Comparison of ENCODE assay signal across 1 cellular context in the genomic region with DNA sequence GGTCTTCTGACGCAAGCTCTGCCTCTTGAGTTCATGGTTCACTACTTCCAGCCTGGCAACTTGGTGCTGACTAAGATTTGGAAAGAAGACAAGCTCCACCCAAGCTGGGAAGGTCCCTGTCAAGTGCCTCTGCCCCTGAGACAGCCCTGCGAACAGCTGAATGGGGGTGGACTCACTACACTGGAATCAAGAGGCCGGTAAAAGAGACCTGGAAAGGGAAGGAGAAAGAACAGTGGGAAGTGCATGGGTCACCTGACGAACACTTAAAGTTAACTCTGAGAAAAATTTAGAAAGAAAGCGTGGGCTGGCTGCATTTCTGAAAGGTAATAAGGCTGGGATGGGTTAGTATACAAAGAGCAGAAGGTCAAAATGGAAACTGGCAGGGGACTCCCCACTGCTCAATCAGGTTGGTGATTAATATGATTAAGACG.
A peak's percentile ranks its signal among the peaks of the same experiment; 100 is the strongest.
TF ChIP-seq lines count a peak whose summit lies in the region.

No MANE protein-coding gene starts in this region.

TF ChIP-seq in GM12878, 131 proteins besides CTCF, POLR2A, EP300 and RAD21 (continued from another document):
- 0 out of 2 replicates have a peak, but pooled peaks have one; percentile 61 for TF ChIP-seq ATF2 (IDR thresholded peaks at IDR 0.05; ENCODE audit: low read length)
- 0 out of 2 replicates have a peak, but pooled peaks have one; percentile 13 for TF ChIP-seq BCL11A (IDR thresholded peaks at IDR 0.05; ENCODE audit: low read depth, low read length)
- TF ChIP-seq KAT2A (conservative IDR thresholded peaks at IDR 0.05; ENCODE audit: control insufficient read depth, low read depth, low read length): no peak
- TF ChIP-seq NFIC (IDR thresholded peaks at IDR 0.05; ENCODE audit: low read depth, low read length): peak; percentile 71
- TF ChIP-seq NBN (IDR thresholded peaks at IDR 0.05): peak; percentile 55; the same call in 1 of the 2 replicates
- peak; percentile 78 for TF ChIP-seq CREM (IDR thresholded peaks at IDR 0.05; ENCODE audit: low read depth)
- 0 out of 2 replicates have a peak, but pooled peaks have one; percentile 49 for TF ChIP-seq TCF12 (IDR thresholded peaks at IDR 0.05; ENCODE audit: low read depth, low read length)
- TF ChIP-seq YBX1 (IDR thresholded peaks at IDR 0.05): no peak
- no peak for TF ChIP-seq KLF5 (IDR thresholded peaks at IDR 0.05; ENCODE audit: partially characterized antibody)
- peak; percentile 91 for TF ChIP-seq EED (IDR thresholded peaks at IDR 0.05; ENCODE audit: low read depth)
- TF ChIP-seq, protein P1, sequence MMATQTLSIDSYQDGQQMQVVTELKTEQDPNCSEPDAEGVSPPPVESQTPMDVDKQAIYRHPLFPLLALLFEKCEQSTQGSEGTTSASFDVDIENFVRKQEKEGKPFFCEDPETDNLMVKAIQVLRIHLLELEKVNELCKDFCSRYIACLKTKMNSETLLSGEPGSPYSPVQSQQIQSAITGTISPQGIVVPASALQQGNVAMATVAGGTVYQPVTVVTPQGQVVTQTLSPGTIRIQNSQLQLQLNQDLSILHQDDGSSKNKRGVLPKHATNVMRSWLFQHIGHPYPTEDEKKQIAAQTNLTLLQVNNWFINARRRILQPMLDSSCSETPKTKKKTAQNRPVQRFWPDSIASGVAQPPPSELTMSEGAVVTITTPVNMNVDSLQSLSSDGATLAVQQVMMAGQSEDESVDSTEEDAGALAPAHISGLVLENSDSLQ (IDR thresholded peaks at IDR 0.05): peak; percentile 41; the same call in 1 of the 2 replicates
- TF ChIP-seq, protein P2, sequence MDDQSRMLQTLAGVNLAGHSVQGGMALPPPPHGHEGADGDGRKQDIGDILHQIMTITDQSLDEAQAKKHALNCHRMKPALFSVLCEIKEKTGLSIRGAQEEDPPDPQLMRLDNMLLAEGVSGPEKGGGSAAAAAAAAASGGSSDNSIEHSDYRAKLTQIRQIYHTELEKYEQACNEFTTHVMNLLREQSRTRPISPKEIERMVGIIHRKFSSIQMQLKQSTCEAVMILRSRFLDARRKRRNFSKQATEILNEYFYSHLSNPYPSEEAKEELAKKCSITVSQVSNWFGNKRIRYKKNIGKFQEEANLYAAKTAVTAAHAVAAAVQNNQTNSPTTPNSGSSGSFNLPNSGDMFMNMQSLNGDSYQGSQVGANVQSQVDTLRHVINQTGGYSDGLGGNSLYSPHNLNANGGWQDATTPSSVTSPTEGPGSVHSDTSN (IDR thresholded peaks at IDR 0.05; ENCODE audit: insufficient replicate concordance, low read depth, low read length): peak; percentile 35
- TF ChIP-seq MEF2B (IDR thresholded peaks at IDR 0.05; ENCODE audit: partially characterized antibody, poor library complexity, severe bottlenecking): peak; percentile 5
- peak in 1 of 2 experiments; percentile 48; a peak in 2 of 4 replicates for TF ChIP-seq BHLHE40 (IDR thresholded peaks at IDR 0.05; ENCODE audit: borderline replicate concordance in 1 of 2, low read depth in 2 of 2, low read length in 1 of 2)
- peak; percentile 87 for TF ChIP-seq IKZF1 (conservative IDR thresholded peaks at IDR 0.05)
- no peak for TF ChIP-seq NFYA (IDR thresholded peaks at IDR 0.05; ENCODE audit: borderline replicate concordance, low read depth, low read length)
- peak; percentile 51; the same call in 1 of the 2 replicates for TF ChIP-seq GATAD2B (conservative IDR thresholded peaks at IDR 0.05; ENCODE audit: low read depth)
- TF ChIP-seq KDM1A (IDR thresholded peaks at IDR 0.05; ENCODE audit: borderline replicate concordance): no peak
- peak; percentile 93 for TF ChIP-seq NR2F1 (conservative IDR thresholded peaks at IDR 0.05)
- TF ChIP-seq E4F1 (IDR thresholded peaks at IDR 0.05; ENCODE audit: borderline replicate concordance, partially characterized antibody): no peak
- TF ChIP-seq SREBF2 (IDR thresholded peaks at IDR 0.05; ENCODE audit: low read length): no peak
- peak; percentile 34; the same call in 1 of the 2 replicates for TF ChIP-seq NR2C1 (IDR thresholded peaks at IDR 0.05)
- 0 out of 2 replicates have a peak, but pooled peaks have one; percentile 13 for TF ChIP-seq RUNX3 (IDR thresholded peaks at IDR 0.05; ENCODE audit: low read length)
- no peak for TF ChIP-seq SMAD5 (IDR thresholded peaks at IDR 0.05; ENCODE audit: low read depth)
- TF ChIP-seq, protein P3, sequence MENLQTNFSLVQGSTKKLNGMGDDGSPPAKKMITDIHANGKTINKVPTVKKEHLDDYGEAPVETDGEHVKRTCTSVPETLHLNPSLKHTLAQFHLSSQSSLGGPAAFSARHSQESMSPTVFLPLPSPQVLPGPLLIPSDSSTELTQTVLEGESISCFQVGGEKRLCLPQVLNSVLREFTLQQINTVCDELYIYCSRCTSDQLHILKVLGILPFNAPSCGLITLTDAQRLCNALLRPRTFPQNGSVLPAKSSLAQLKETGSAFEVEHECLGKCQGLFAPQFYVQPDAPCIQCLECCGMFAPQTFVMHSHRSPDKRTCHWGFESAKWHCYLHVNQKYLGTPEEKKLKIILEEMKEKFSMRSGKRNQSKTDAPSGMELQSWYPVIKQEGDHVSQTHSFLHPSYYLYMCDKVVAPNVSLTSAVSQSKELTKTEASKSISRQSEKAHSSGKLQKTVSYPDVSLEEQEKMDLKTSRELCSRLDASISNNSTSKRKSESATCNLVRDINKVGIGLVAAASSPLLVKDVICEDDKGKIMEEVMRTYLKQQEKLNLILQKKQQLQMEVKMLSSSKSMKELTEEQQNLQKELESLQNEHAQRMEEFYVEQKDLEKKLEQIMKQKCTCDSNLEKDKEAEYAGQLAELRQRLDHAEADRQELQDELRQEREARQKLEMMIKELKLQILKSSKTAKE (IDR thresholded peaks at IDR 0.05; ENCODE audit: low read depth, poor library complexity, severe bottlenecking): peak; percentile 73
- no peak for TF ChIP-seq SMAD1 (IDR thresholded peaks at IDR 0.05; ENCODE audit: low read depth, partially characterized antibody)
- TF ChIP-seq MTA2 (IDR thresholded peaks at IDR 0.05; ENCODE audit: low read depth): peak; percentile 83
- peak; percentile 88 for TF ChIP-seq RELB (IDR thresholded peaks at IDR 0.05; ENCODE audit: low read depth)
- TF ChIP-seq JUNB (IDR thresholded peaks at IDR 0.05): peak; percentile 67
- peak; percentile 90 to 91 for TF ChIP-seq IKZF2 (IDR thresholded peaks at IDR 0.05)
- peak; percentile 92 for TF ChIP-seq PAX5 (IDR thresholded peaks at IDR 0.05; ENCODE audit: borderline replicate concordance, low read depth, low read length)
- TF ChIP-seq ETV6 (conservative IDR thresholded peaks at IDR 0.05 in 1 of 2, IDR thresholded peaks at IDR 0.05 in 1 of 2; ENCODE audit: borderline replicate concordance in 1 of 2, low read depth in 1 of 2): peak in 1 of 2 experiments; percentile 50; a peak in 1 of 4 replicates
- peak; percentile 45; the same call in 1 of the 2 replicates for TF ChIP-seq BACH1 (IDR thresholded peaks at IDR 0.05; ENCODE audit: borderline replicate concordance)
